Comparison of ENCODE assay signal across 8 cellular contexts in genomic region chr5:115543931-115544370, GRCh38. TPM values are rescaled to one million over a fixed set of nuclear protein-coding genes. Genes with fewer than 3 reads are reported as not detected.
DNase-seq lines count a peak whose midpoint lies in the region; ATAC-seq and TF ChIP-seq lines count a peak whose summit lies in the region.

No MANE protein-coding gene starts in this region.

- TF ChIP-seq CTCF in dorsolateral prefrontal cortex (IDR thresholded peaks at IDR 0.05 in 54 of 56, conservative IDR thresholded peaks at IDR 0.05 in 2 of 56; ENCODE audit: low read depth in 1 of 56, partially characterized antibody in 56 of 56) (no peak), right lobe of liver (IDR thresholded peaks at IDR 0.05) (no peak)

- H3K36me3 ChIP-seq in MG63 (peaks cover 45% of the 10 kb centered on the region), right lobe of liver (no peaks in the 10 kb centered on the region)

- 0% methylated on average over 15 of the region's 20 CpGs for WGBS in right lobe of liver (ENCODE audit: insufficient coverage, low coverage, low lambda C conversion rate, missing lambda C conversion rate)

- peaks cover 0 to 41% (median 3%) of the 10 kb centered on the region in 4 donors for H3K4me1 ChIP-seq in right lobe of liver

- peaks cover 9% of the 10 kb centered on the region for H3K9me3 ChIP-seq in MG63
- H3K9me3 ChIP-seq in right lobe of liver = no peaks in the 10 kb centered on the region

- TF ChIP-seq POLR2A in right lobe of liver (IDR thresholded peaks at IDR 0.05) = no peak

- peak; percentile 5 for DNase-seq in GF-D8 (lab: John Stamatoyannopoulos, UW)
- peak; percentile 66 for DNase-seq in MG63
- DNase-seq in activated CD4-positive, alpha-beta T cell treated with anti-CD3 and anti-CD28 coated beads for 4 hours = peak; percentile 50 to 53
- peak in 7 of 10 donors; percentile 26 to 47 (median 35) for DNase-seq in dorsolateral prefrontal cortex
- peak in 2 of 3 donors; percentile 60 to 61 for DNase-seq in right lobe of liver
- peak; percentile 23 to 54 (median 30) for DNase-seq in stimulated activated CD4-positive, alpha-beta T cell treated with anti-CD3 and anti-CD28 coated beads, TNF-alpha, amount 100 ng/mL, for 24 hours (ENCODE audit: low read depth in 3 of 3)
- no peak for DNase-seq in T1000 (lab: John Stamatoyannopoulos, UW)

- intact Hi-C loops in dorsolateral prefrontal cortex (cut with DNase I) (loop anchor here (1.0 to 5.0 kb wide), 6 partner anchors 27 to 247 kb away; partner anchors contain the start of genes CCDC112 (in 1 of the 2) and TMED7 (in 1 of the 2)), right lobe of liver (cut with DNase I) (no loop called here)

- ATAC-seq in GM21786 (IDR thresholded peaks at IDR 0.05; ENCODE audit: unreplicated experiment) (peak; percentile 30), right lobe of liver (peak; percentile 38 to 51 (median 44))

- H3K27me3 ChIP-seq in MG63 (no peaks in the 10 kb centered on the region), dorsolateral prefrontal cortex (no peaks in the 10 kb centered on the region), right lobe of liver (no peaks in the 10 kb centered on the region)

- H3K27ac ChIP-seq in dorsolateral prefrontal cortex (peak overlapping the region; percentile 79 to 99 (median 96)), right lobe of liver (peak overlapping the region; percentile 99)

- peak overlapping the region; percentile 88 for H3K4me3 ChIP-seq in MG63
- H3K4me3 ChIP-seq in dorsolateral prefrontal cortex = peak overlapping the region; percentile 35 to 97 (median 88)
- H3K4me3 ChIP-seq in right lobe of liver = peak overlapping the region; percentile 62 to 78 (median 66)

RNA-seq across cellular contexts. Expression of gene FEM1C, which starts 0.6 kb away (rescaled TPM):
- total RNA-seq in MG63 (2014; rRNA removed; shearing (Covaris generic); ENCODE audit: low replicate concordance) = 12.4 and 23.6 TPM in 2 replicates
- 10 to 100 TPM; 21.3 to 51.8 (median 33.7) TPM for total RNA-seq in dorsolateral prefrontal cortex
- total RNA-seq in right lobe of liver = 10 to 100 TPM in 4 of 6 experiments, 1 to 10 TPM in 2; 8.7 to 12.2 (median 11.0) TPM

RNA-seq across cellular contexts. Expression of gene TICAM2, which starts 58.3 kb away (rescaled TPM):
- 1.2 and 6.3 TPM in 2 replicates for total RNA-seq in MG63 (2014; rRNA removed; shearing (Covaris generic); ENCODE audit: low replicate concordance)
- 1 to 10 TPM; 2.5 to 9.2 (median 5.4) TPM for total RNA-seq in dorsolateral prefrontal cortex
- total RNA-seq in right lobe of liver = 1 to 10 TPM in 4 of 6 experiments, under 1 TPM in 2; 0.31 to 2.3 (median 2.1) TPM

Comparison
In these comparisons a context has a peak if more than half of its experiments do, and no peak if none do; other contexts are left out.
1. intact Hi-C loops: an anchor here in dorsolateral prefrontal cortex (1.0 to 5.0 kb wide); none called in right lobe of liver.